Comparison of ENCODE assay signal across 16 cellular contexts in the genomic region with DNA sequence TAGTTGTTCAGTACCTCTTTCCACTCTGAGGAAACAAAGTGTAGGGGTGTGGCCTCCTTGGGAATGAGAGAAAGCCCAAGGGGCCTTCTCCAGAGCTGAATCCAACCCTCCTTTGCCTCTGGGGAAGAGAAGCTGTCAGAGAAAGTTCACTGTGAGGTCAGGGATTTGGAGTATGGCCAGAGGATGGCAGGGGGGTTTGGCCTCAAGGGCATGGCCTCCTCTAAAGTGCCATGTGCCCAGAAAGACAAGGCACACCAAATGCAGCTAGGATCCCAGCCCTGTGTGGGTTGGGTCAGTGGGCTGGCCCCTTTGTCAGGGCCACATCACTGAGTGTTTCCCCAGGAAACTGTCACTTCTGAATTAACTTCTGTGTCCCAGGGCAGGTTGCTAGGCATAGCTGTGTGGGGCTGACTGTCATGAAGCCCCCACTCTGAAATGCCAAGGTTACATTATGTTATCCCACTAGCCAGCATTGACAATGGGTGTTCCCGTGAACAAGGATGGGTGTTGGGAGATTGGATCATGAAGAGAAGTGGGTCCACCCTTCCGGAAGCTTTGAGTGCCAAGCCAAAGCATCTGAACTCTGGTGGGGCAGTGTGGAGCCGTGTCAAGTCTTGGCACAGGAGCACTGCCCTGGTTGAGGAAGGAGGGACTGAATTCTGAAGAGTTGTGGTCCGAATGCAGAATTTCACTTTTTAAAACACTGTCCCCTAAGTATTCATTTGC.
A peak's percentile ranks its signal among the peaks of the same experiment; 100 is the strongest.
DNase-seq lines count a peak whose midpoint lies in the region; ATAC-seq, FAIRE-seq and TF ChIP-seq lines count a peak whose summit lies in the region.
"Had no signal": no experiment of that assay in that cellular context is flagged by ENCODE, and none has a peak within 500 bp of the region (broad histone marks: within the 10 kb centered on the region; RNA-seq: fewer than 3 reads in every experiment).

No MANE protein-coding gene starts in this region.

- no TSS peak for BruUV-seq in K562 (replicated peaks; lab: Mats Ljungman, UMichigan)

- intact Hi-C loops in K562 (cut with micrococcal nuclease): loop anchor here (10.0 kb wide), 3 partner anchors 337 to 977 kb away; no protein-coding TSS in a partner anchor
- intact Hi-C loops in activated CD8-positive, alpha-beta T cell treated with anti-CD3 and anti-CD28 coated beads for 36 hours (cut with micrococcal nuclease): loop anchor here (10.0 kb wide), 4 partner anchors 257 to 1147 kb away; no protein-coding TSS in a partner anchor

- POLR2A ChIA-PET in A549 (lab: Yijun Ruan, JAX): interaction anchor here (0.7 to 1.2 kb wide), 2 partner anchors 8 to 40 kb away, joined by 3 to 4 read pairs; no protein-coding TSS in a partner anchor
- POLR2A ChIA-PET in K562 (lab: Yijun Ruan, JAX): interaction anchor here (0.6 to 0.7 kb wide), 2 partner anchors 44 to 730 kb away, joined by 4 read pairs; no protein-coding TSS in a partner anchor
- POLR2A ChIA-PET in activated CD8-positive, alpha-beta T cell treated with anti-CD3 and anti-CD28 coated beads for 36 hours (lab: Charles Lee): no interaction called here

- 52% methylated on average over 4 of the region's 4 CpGs for WGBS in A549 (ENCODE audit: missing lambda C conversion rate)
- WGBS in K562 (ENCODE audit: insufficient coverage, low coverage, missing lambda C conversion rate): 69% methylated on average over 4 of the region's 4 CpGs

- peaks cover 21% of the 10 kb centered on the region; the same call in 1 of the 2 replicates for H4K20me1 ChIP-seq in K562 (replicated peaks; ENCODE audit: control insufficient read depth, insufficient read depth, low read length)

- no peak for TF ChIP-seq POLR2A in A549 (IDR thresholded peaks at IDR 0.05; ENCODE audit: low read length)
- 0 out of 2 replicates have a peak, but pooled peaks have one; percentile 15 for TF ChIP-seq POLR2A in H54 (IDR thresholded peaks at IDR 0.05; ENCODE audit: low read depth, low read length)
- no peak for TF ChIP-seq POLR2A in K562 (conservative IDR thresholded peaks at IDR 0.05)

- peak overlapping the region; percentile 45 for H3K4me2 ChIP-seq in A549
- no peak overlapping the region for H3K4me2 ChIP-seq in K562 (ENCODE audit: insufficient read depth, low read length)
- H3K4me2 ChIP-seq: GM23338 had no signal

- no peaks in the 10 kb centered on the region for H3K79me2 ChIP-seq in K562 (ENCODE audit: control insufficient read depth, insufficient read depth, low read length)

- no peaks in the 10 kb centered on the region for H3K27me3 ChIP-seq in K562 (ENCODE audit: control insufficient read depth in 2 of 2, insufficient read depth in 2 of 2, low read length in 2 of 2)
- H3K27me3 ChIP-seq in H7 (ENCODE audit: control insufficient read depth, insufficient read depth, low read length): no peaks in the 10 kb centered on the region

- H3K27ac ChIP-seq in A549 (peak overlapping the region; percentile 61 to 90), K562 (ENCODE audit: extremely low read depth, low read depth, low read length) (no peak overlapping the region)

- TF ChIP-seq EP300 in A549 (IDR thresholded peaks at IDR 0.05) (no peak), K562 (IDR thresholded peaks at IDR 0.05; ENCODE audit: low read length) (no peak)

- H3K9me3 ChIP-seq in A549 (no peaks in the 10 kb centered on the region), K562 (replicated peaks; ENCODE audit: control insufficient read depth, insufficient read depth, low read depth, low read length) (no peaks in the 10 kb centered on the region)

- H2AFZ ChIP-seq in K562 (ENCODE audit: low read depth, low read length): no peak overlapping the region
- H2AFZ ChIP-seq: GM23338 had no signal

- CTCF ChIA-PET in A549 (lab: Yijun Ruan, JAX): interaction anchor here (1.0 to 14.8 kb wide), 9 partner anchors 13 to 1144 kb away, joined by 3 to 373 read pairs (median 97); a partner anchor contains a TSS
- CTCF ChIA-PET in K562 (lab: Yijun Ruan, JAX; ENCODE audit: low intra/inter-chr PET ratio): no interaction called here
- CTCF ChIA-PET in activated CD8-positive, alpha-beta T cell treated with anti-CD3 and anti-CD28 coated beads for 36 hours (lab: Charles Lee): interaction anchor here (0.7 to 1.5 kb wide), 2 partner anchors 19 to 256 kb away, joined by 3 read pairs; no protein-coding TSS in a partner anchor

- no peaks in the 10 kb centered on the region for H3K9me3 Mint-ChIP-seq in neural crest cell
- no peaks in the 10 kb centered on the region for H3K9me3 Mint-ChIP-seq in activated CD8-positive, alpha-beta T cell treated with anti-CD3 and anti-CD28 coated beads for 36 hours
- H3K9me3 Mint-ChIP-seq: activated T-cell treated with anti-CD3 and anti-CD28 coated beads, Interleukin-2, amount 50 U/mL, for 4 hours; GM23338 had no signal

- TF ChIP-seq RAD21 in A549 (conservative IDR thresholded peaks at IDR 0.05 in 1 of 2, IDR thresholded peaks at IDR 0.05 in 1 of 2): no peak
- TF ChIP-seq RAD21 in K562 (CRISPR knock-in tag; conservative IDR thresholded peaks at IDR 0.05 in 1 of 2, IDR thresholded peaks at IDR 0.05 in 1 of 2): no peak

- H3K9me1 ChIP-seq in K562 (ENCODE audit: control insufficient read depth, insufficient read depth, low read length): peaks cover 5% of the 10 kb centered on the region

- H3K4me3 ChIP-seq in A549: no peak overlapping the region
- H3K4me3 ChIP-seq in K562: no peak overlapping the region
- no peak overlapping the region for H3K4me3 ChIP-seq in H7 (ENCODE audit: insufficient read depth, low read depth, low read length)
- H3K4me3 ChIP-seq: GM23338 had no signal

- H3K4me3 Mint-ChIP-seq in neural crest cell: no peak overlapping the region
- no peak overlapping the region for H3K4me3 Mint-ChIP-seq in activated CD8-positive, alpha-beta T cell treated with anti-CD3 and anti-CD28 coated beads for 36 hours
- H3K4me3 Mint-ChIP-seq: activated T-cell treated with anti-CD3 and anti-CD28 coated beads, Interleukin-2, amount 50 U/mL, for 4 hours; GM23338; memory B cell had no signal

- peaks cover 56% of the 10 kb centered on the region for H3K4me1 Mint-ChIP-seq in neural crest cell
- H3K4me1 Mint-ChIP-seq in activated CD8-positive, alpha-beta T cell treated with anti-CD3 and anti-CD28 coated beads for 36 hours (ENCODE audit: low read depth): peaks cover 4% of the 10 kb centered on the region

- ATAC-seq in A549: no peak
- ATAC-seq in K562: no peak
- no peak for ATAC-seq in GM21447 (IDR thresholded peaks at IDR 0.05; ENCODE audit: unreplicated experiment)
- ATAC-seq in activated CD8-positive, alpha-beta T cell treated with anti-CD3 and anti-CD28 coated beads for 36 hours: no peak
- ATAC-seq: activated T-cell treated with anti-CD3 and anti-CD28 coated beads, Interleukin-2, amount 50 U/mL, for 4 hours; GM23338 had no signal

- H3K9ac ChIP-seq in K562 (ENCODE audit: insufficient read depth in 1 of 2, low read depth in 2 of 2, low read length in 2 of 2): peak overlapping the region in 1 of 2 experiments; percentile 9; a peak in 1 of 4 replicates

- TF ChIP-seq CTCF in A549 (IDR thresholded peaks at IDR 0.05) (no peak), K562 (IDR thresholded peaks at IDR 0.05 in 2 of 3, conservative IDR thresholded peaks at IDR 0.05 in 1 of 3; ENCODE audit: insufficient read depth in 2 of 3, low read depth in 1 of 3, low read length in 3 of 3) (no peak), neural crest cell (conservative IDR thresholded peaks at IDR 0.05) (no peak)
- TF ChIP-seq CTCF in activated CD8-positive, alpha-beta T cell treated with anti-CD3 and anti-CD28 coated beads for 36 hours (IDR thresholded peaks at IDR 0.05): no peak

- DNase-seq in A549 (ENCODE audit: low read depth in 1 of 2, low spot score in 1 of 2): no peak
- DNase-seq in H54 (ENCODE audit: insufficient read length, low spot score): no peak
- no peak for DNase-seq in K562 (ENCODE audit: extremely low read depth in 1 of 4, low spot score in 3 of 4)
- no peak for DNase-seq in neural crest cell (ENCODE audit: low read depth, low spot score)
- no peak for DNase-seq in activated CD8-positive, alpha-beta T cell treated with anti-CD3 and anti-CD28 coated beads for 36 hours
- DNase-seq in H7: no peak
- DNase-seq in ureter (ENCODE audit: low spot score): no peak
- DNase-seq: activated CD4-positive, alpha-beta T cell treated with anti-CD3 and anti-CD28 coated beads for 1 hour; activated T-cell treated with anti-CD3 and anti-CD28 coated beads, Interleukin-2, amount 50 U/mL, for 4 hours; AML-193; DMS79; NCI-H2029 had no signal

- no peaks in the 10 kb centered on the region for H3K27me3 Mint-ChIP-seq in neural crest cell (ENCODE audit: low read depth)
- no peaks in the 10 kb centered on the region for H3K27me3 Mint-ChIP-seq in activated CD8-positive, alpha-beta T cell treated with anti-CD3 and anti-CD28 coated beads for 36 hours

- in situ Hi-C loops in K562 (cut with MboI): loop anchor here (25.0 kb wide), 2 partner anchors 105 to 1155 kb away; a partner anchor contains a TSS

- H3K4me1 ChIP-seq in A549 (peaks cover 82% of the 10 kb centered on the region), K562 (replicated peaks in 1 of 2; ENCODE audit: control insufficient read depth in 2 of 2, insufficient read depth in 2 of 2, low read length in 2 of 2) (peaks cover 42 to 58% of the 10 kb centered on the region in 2 experiments)

- peak overlapping the region; percentile 27 for H3K27ac Mint-ChIP-seq in neural crest cell (ENCODE audit: unreplicated experiment)
- H3K27ac Mint-ChIP-seq in activated CD8-positive, alpha-beta T cell treated with anti-CD3 and anti-CD28 coated beads for 36 hours: no peak overlapping the region
- H3K27ac Mint-ChIP-seq: GM23338, memory B cell had no signal

- H3K36me3 ChIP-seq in K562 (ENCODE audit: control insufficient read depth, insufficient read depth, low read length): peaks cover 23% of the 10 kb centered on the region
- H3K36me3 ChIP-seq in H7 (replicated peaks; ENCODE audit: control insufficient read depth, insufficient read depth, low read length): no peaks in the 10 kb centered on the region

- no peak for FAIRE-seq in A549 (lab: Jason Lieb, UNC)
- no peak for FAIRE-seq in H54 (lab: Jason Lieb, UNC)
- FAIRE-seq in K562 (lab: Jason Lieb, UNC): no peak
- FAIRE-seq: GM12891 had no signal

- peaks cover 3% of the 10 kb centered on the region for H3K36me3 Mint-ChIP-seq in neural crest cell (ENCODE audit: low read depth)
- no peaks in the 10 kb centered on the region for H3K36me3 Mint-ChIP-seq in activated CD8-positive, alpha-beta T cell treated with anti-CD3 and anti-CD28 coated beads for 36 hours (ENCODE audit: low read depth)
- H3K36me3 Mint-ChIP-seq: memory B cell had no signal

TF ChIP-seq in A549, 52 proteins besides CTCF, POLR2A, EP300 and RAD21 (continues in another document):
- TF ChIP-seq, protein P1, sequence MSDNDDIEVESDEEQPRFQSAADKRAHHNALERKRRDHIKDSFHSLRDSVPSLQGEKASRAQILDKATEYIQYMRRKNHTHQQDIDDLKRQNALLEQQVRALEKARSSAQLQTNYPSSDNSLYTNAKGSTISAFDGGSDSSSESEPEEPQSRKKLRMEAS (IDR thresholded peaks at IDR 0.05): peak; percentile 52

TF ChIP-seq in K562, 482 proteins besides CTCF, POLR2A, EP300 and RAD21:
- peak; percentile 43; the same call in 1 of the 2 replicates for TF ChIP-seq NFIC (IDR thresholded peaks at IDR 0.05)
- no peak for TF ChIP-seq FOXK2 (conservative IDR thresholded peaks at IDR 0.05 in 1 of 2, IDR thresholded peaks at IDR 0.05 in 1 of 2; ENCODE audit: low read depth in 2 of 2)
TF ChIP-seq in K562: peak in this region for 1.
